Comparison of ENCODE assay signal across 8 cellular contexts in the genomic region with DNA sequence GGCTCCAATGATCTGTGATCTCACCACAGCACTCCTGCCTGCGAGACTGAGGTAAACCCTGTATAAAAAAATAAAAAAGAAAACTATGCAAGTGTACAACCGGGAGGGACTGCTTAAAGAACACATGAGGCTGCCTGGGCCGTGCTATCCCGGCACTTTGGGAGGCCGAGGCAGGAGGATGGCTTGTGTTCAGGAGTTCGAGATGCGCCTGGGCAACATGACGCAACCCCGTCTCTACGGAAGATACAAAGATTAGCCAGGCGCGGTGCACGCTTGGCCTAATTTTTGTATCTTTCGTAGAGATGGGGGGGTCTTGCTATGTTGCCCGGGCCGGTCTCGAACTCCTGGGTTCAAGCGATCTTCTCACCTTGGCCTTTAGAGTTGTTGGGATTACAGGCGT.
DNase-seq lines count a peak whose midpoint lies in the region; ATAC-seq, FAIRE-seq and TF ChIP-seq lines count a peak whose summit lies in the region.
"Not testable (repeated sequence)": the region's sequence is repeated elsewhere in the genome, so short reads cannot be mapped to it uniquely, and the experiment has no call there.

No MANE protein-coding gene starts in this region.

- H3K27ac ChIP-seq in BLaER1 treated with 17β-estradiol and CSF1 and Interleukin-3, amounts not matched to agents 10 nM and 100 nM = peak overlapping the region in 4 of 11 experiments; percentile 30 to 63 (median 41); a peak in 3 of 22 replicates
- H3K27ac ChIP-seq in HUES64 (ENCODE audit: low read depth, low read length) = not testable (repeated sequence)
- H3K27ac ChIP-seq in ascending aorta (peak overlapping the region; percentile 81 to 83), right lobe of liver (peak overlapping the region; percentile 60 to 89 (median 79)), pancreas (peak overlapping the region; percentile 74 to 90 (median 85)), temporal lobe (ENCODE audit: low read depth, low read length) (peak overlapping the region; percentile 51)

- H3K4me1 Mint-ChIP-seq in T-helper 2 cell treated with Interferon-gamma antibody and Interleukin-4, amounts not matched to agents 5 μg/mL and 100 μg/mL, for 36 hours (ENCODE audit: low read depth) = not testable (repeated sequence)

- FAIRE-seq in pancreas (lab: Jason Lieb, UNC) = not testable (repeated sequence)

- peak overlapping the region in 5 of 11 experiments; percentile 5 to 41 (median 26); a peak in 1 of 22 replicates for H3K4me2 ChIP-seq in BLaER1 treated with 17β-estradiol and CSF1 and Interleukin-3, amounts not matched to agents 10 nM and 100 nM

- not testable (repeated sequence) for H3K4me1 ChIP-seq in BLaER1 treated with 17β-estradiol and CSF1 and Interleukin-3, amounts not matched to agents 10 nM and 100 nM; HUES64 (ENCODE audit: insufficient read depth, low read length); ascending aorta; right lobe of liver; pancreas

- H3K4me3 Mint-ChIP-seq in T-helper 2 cell treated with Interferon-gamma antibody and Interleukin-4, amounts not matched to agents 5 μg/mL and 100 μg/mL, for 36 hours = peak overlapping the region; percentile 87

- H3K9me3 ChIP-seq in BLaER1 treated with 17β-estradiol and CSF1 and Interleukin-3, amounts not matched to agents 10 nM and 100 nM (replicated peaks in 1 of 11); HUES64 (ENCODE audit: insufficient read depth, low read depth, low read length); ascending aorta; right lobe of liver; pancreas: not testable (repeated sequence)

- intact Hi-C loops in ascending aorta (cut with DNase I) = loop anchor here (5.0 kb wide), 2 partner anchors 44 to 84 kb away; no protein-coding TSS in a partner anchor
- intact Hi-C loops in right lobe of liver (cut with DNase I); pancreas (cut with DNase I): not testable (repeated sequence)

- not testable (repeated sequence) for H3K27me3 ChIP-seq in BLaER1 treated with 17β-estradiol and CSF1 and Interleukin-3, amounts not matched to agents 10 nM and 100 nM; HUES64 (ENCODE audit: insufficient read depth, low read length); ascending aorta; right lobe of liver; pancreas

- H4K20me1 ChIP-seq in BLaER1 treated with 17β-estradiol and CSF1 and Interleukin-3, amounts not matched to agents 10 nM and 100 nM = not testable (repeated sequence)

- ATAC-seq in right lobe of liver, pancreas: not testable (repeated sequence)

- H3K36me3 Mint-ChIP-seq in T-helper 2 cell treated with Interferon-gamma antibody and Interleukin-4, amounts not matched to agents 5 μg/mL and 100 μg/mL, for 36 hours (ENCODE audit: low read depth) = not testable (repeated sequence)

- not testable (repeated sequence) for DNase-seq in T-helper 2 cell treated with Interferon-gamma antibody and Interleukin-4, amounts not matched to agents 5 μg/mL and 100 μg/mL, for 36 hours (ENCODE audit: low spot score); ascending aorta (ENCODE audit: low spot score in 2 of 2); epithelial cell of proximal tubule (ENCODE audit: low read depth); right lobe of liver; pancreas

- not testable (repeated sequence) for H3K9ac ChIP-seq in BLaER1 treated with 17β-estradiol and CSF1 and Interleukin-3, amounts not matched to agents 10 nM and 100 nM; HUES64 (ENCODE audit: low read depth, low read length)

- peak overlapping the region; percentile 56 to 71 (median 64); a peak in 16 of 20 replicates for H3K4me3 ChIP-seq in BLaER1 treated with 17β-estradiol and CSF1 and Interleukin-3, amounts not matched to agents 10 nM and 100 nM
- H3K4me3 ChIP-seq in HUES64 (ENCODE audit: low read length) (peak overlapping the region; percentile 90; the same call in 1 of the 2 replicates), ascending aorta (peak overlapping the region; percentile 65 to 72), epithelial cell of proximal tubule (ENCODE audit: low read depth, low read length) (peak overlapping the region; percentile 71), right lobe of liver (peak overlapping the region; percentile 70 to 85 (median 72)), pancreas (peak overlapping the region; percentile 55 to 69 (median 62))

- H3K27ac Mint-ChIP-seq in T-helper 2 cell treated with Interferon-gamma antibody and Interleukin-4, amounts not matched to agents 5 μg/mL and 100 μg/mL, for 36 hours = peak overlapping the region; percentile 85

- H3K36me3 ChIP-seq in BLaER1 treated with 17β-estradiol and CSF1 and Interleukin-3, amounts not matched to agents 10 nM and 100 nM; HUES64 (ENCODE audit: insufficient read depth, low read length); ascending aorta; right lobe of liver; pancreas: not testable (repeated sequence)

- not testable (repeated sequence) for H3K27me3 Mint-ChIP-seq in T-helper 2 cell treated with Interferon-gamma antibody and Interleukin-4, amounts not matched to agents 5 μg/mL and 100 μg/mL, for 36 hours (ENCODE audit: low read depth)

- not testable (repeated sequence) for TF ChIP-seq POLR2A in right lobe of liver (IDR thresholded peaks at IDR 0.05)

- 98% methylated on average over 14 of the region's 19 CpGs for WGBS in HUES64
- WGBS in right lobe of liver (ENCODE audit: insufficient coverage, low coverage, low lambda C conversion rate, missing lambda C conversion rate) = 94% methylated on average over 3 of the region's 19 CpGs
- 89 to 92% methylated on average over 14 to 19 of the region's 19 CpGs for WGBS in pancreas, 2 donors

- not testable (repeated sequence) for H3K9me3 Mint-ChIP-seq in T-helper 2 cell treated with Interferon-gamma antibody and Interleukin-4, amounts not matched to agents 5 μg/mL and 100 μg/mL, for 36 hours

- TF ChIP-seq CTCF in ascending aorta (IDR thresholded peaks at IDR 0.05); epithelial cell of proximal tubule (conservative IDR thresholded peaks at IDR 0.05; ENCODE audit: low read depth, low read length); right lobe of liver (IDR thresholded peaks at IDR 0.05); pancreas (IDR thresholded peaks at IDR 0.05): not testable (repeated sequence)
